Comparison of ENCODE assay signal across 8 cellular contexts in the genomic region with DNA sequence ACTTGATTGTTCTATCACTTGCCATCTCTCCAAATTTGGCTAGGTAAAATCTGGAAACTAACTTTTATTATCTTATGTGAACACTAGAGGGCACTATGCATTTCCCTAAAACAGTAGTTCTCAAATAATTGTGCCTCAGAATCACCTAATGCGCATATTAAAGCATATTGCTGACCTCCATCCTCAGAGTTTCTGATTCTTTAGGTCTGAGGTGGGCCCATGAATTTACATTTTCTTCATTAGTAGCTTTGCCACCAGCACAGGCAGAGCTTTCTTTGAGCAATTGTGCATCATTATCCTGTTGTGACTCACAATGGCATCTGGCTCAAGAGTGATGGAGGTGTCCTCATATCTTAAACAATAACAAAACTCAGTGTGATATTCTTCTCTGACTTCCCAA. TPM values are rescaled to one million over a fixed set of nuclear protein-coding genes. Genes with fewer than 3 reads are reported as not detected.
A peak's percentile ranks its signal among the peaks of the same experiment; 100 is the strongest.
DNase-seq lines count a peak whose midpoint lies in the region; TF ChIP-seq lines count a peak whose summit lies in the region.

No MANE protein-coding gene starts in this region.

- H3K9me2 ChIP-seq in Loucy (replicated peaks; ENCODE audit: low read depth, low read length), result no peaks in the 10 kb centered on the region

- no peak overlapping the region for H2AFZ ChIP-seq in Loucy (ENCODE audit: low read length)

- no peaks in the 10 kb centered on the region for H3F3A ChIP-seq in Loucy (ENCODE audit: low read depth)

- no peaks in the 10 kb centered on the region for H3K9me3 Mint-ChIP-seq in activated CD4-positive, alpha-beta memory T cell treated with anti-CD3 and anti-CD28 coated beads, Interleukin-2, amount 10 ng/mL, durations not matched to agents 7 days and 5 days

- CTCF ChIA-PET in activated CD4-positive, alpha-beta memory T cell treated with anti-CD3 and anti-CD28 coated beads, Interleukin-2, amount 10 ng/mL, durations not matched to agents 7 days and 5 days (lab: Charles Lee), result no interaction called here

- peak; percentile 70 for TF ChIP-seq CTCF in Loucy (conservative IDR thresholded peaks at IDR 0.05; ENCODE audit: low read length)

- H3K36me3 ChIP-seq in Loucy (ENCODE audit: insufficient read depth, low read length), result no peaks in the 10 kb centered on the region

- H3K27ac Mint-ChIP-seq in activated CD4-positive, alpha-beta memory T cell treated with anti-CD3 and anti-CD28 coated beads, Interleukin-2, amount 10 ng/mL, durations not matched to agents 7 days and 5 days, result no peak overlapping the region

- H4K20me1 ChIP-seq in Loucy (ENCODE audit: insufficient read depth, low read length, poor library complexity, severe bottlenecking), result no peaks in the 10 kb centered on the region

- no peaks in the 10 kb centered on the region for H3K79me2 ChIP-seq in Loucy (ENCODE audit: insufficient read depth, low read length)

- H3K9me3 ChIP-seq in Loucy (ENCODE audit: insufficient read depth, low read depth, low read length), result no peaks in the 10 kb centered on the region

- H3K4me3 Mint-ChIP-seq in activated CD4-positive, alpha-beta memory T cell treated with anti-CD3 and anti-CD28 coated beads, Interleukin-2, amount 10 ng/mL, durations not matched to agents 7 days and 5 days, result no peak overlapping the region

- no peaks in the 10 kb centered on the region for H3K4me1 ChIP-seq in Loucy (ENCODE audit: insufficient read depth, low read length, poor library complexity, severe bottlenecking)

- DNase-seq in NOMO-1 treated with DMSO at 0.1 percent for 48 hours (lab: John Stamatoyannopoulos, UW; ENCODE audit: unreplicated experiment) (peak; percentile 14), NOMO-1 treated with dmso at 0.1 percent for 144 hours (lab: John Stamatoyannopoulos, UW; ENCODE audit: unreplicated experiment) (no peak), amniotic epithelial cell (ENCODE audit: low read depth) (peak; percentile 53), medulla oblongata (ENCODE audit: extremely low spot score) (peak; percentile 16), germinal center (ENCODE audit: low spot score) (no peak)
- DNase-seq in stimulated activated naive CD4-positive, alpha-beta T cell treated with Interleukin-2 at 50 U/mL for 16 hours (lab: John Stamatoyannopoulos, UW), result no peak
- DNase-seq in activated CD4-positive, alpha-beta memory T cell treated with anti-CD3 and anti-CD28 coated beads, Interleukin-2, amount 10 ng/mL, durations not matched to agents 7 days and 5 days, result no peak

- H3K4me1 Mint-ChIP-seq in activated CD4-positive, alpha-beta memory T cell treated with anti-CD3 and anti-CD28 coated beads, Interleukin-2, amount 10 ng/mL, durations not matched to agents 7 days and 5 days, result no peaks in the 10 kb centered on the region

- POLR2A ChIA-PET in activated CD4-positive, alpha-beta memory T cell treated with anti-CD3 and anti-CD28 coated beads, Interleukin-2, amount 10 ng/mL, durations not matched to agents 7 days and 5 days (lab: Charles Lee), result no interaction called here

- no peaks in the 10 kb centered on the region for H3K27me3 ChIP-seq in Loucy (ENCODE audit: insufficient read depth, low read length, poor library complexity, severe bottlenecking)

- H3K4me2 ChIP-seq in Loucy (ENCODE audit: low read depth, low read length, poor library complexity, severe bottlenecking), result no peak overlapping the region

- no peak overlapping the region for H3K9ac ChIP-seq in Loucy (ENCODE audit: low read depth, low read length, poor library complexity, severe bottlenecking)

- H3K4me3 ChIP-seq in Loucy (ENCODE audit: low read length, poor library complexity, severe bottlenecking), result no peak overlapping the region

- H3K27me3 Mint-ChIP-seq in activated CD4-positive, alpha-beta memory T cell treated with anti-CD3 and anti-CD28 coated beads, Interleukin-2, amount 10 ng/mL, durations not matched to agents 7 days and 5 days, result no peaks in the 10 kb centered on the region

- no peaks in the 10 kb centered on the region for H3K36me3 Mint-ChIP-seq in activated CD4-positive, alpha-beta memory T cell treated with anti-CD3 and anti-CD28 coated beads, Interleukin-2, amount 10 ng/mL, durations not matched to agents 7 days and 5 days (ENCODE audit: low read depth)

RNA-seq across cellular contexts. Expression of a gene that starts 17.5 kb away (rescaled TPM):
- total RNA-seq in activated CD4-positive, alpha-beta memory T cell treated with anti-CD3 and anti-CD28 coated beads, Interleukin-2, amount 10 ng/mL, durations not matched to agents 7 days and 5 days, result not detected

Comparison
In these comparisons a context has a peak if more than half of its experiments do, and no peak if none do; other contexts are left out.
1. DNase-seq: peak in NOMO-1 treated with DMSO at 0.1 percent for 48 hours (single experiment), amniotic epithelial cell (single experiment) and medulla oblongata (single experiment); none in NOMO-1 treated with dmso at 0.1 percent for 144 hours (single experiment), stimulated activated naive CD4-positive, alpha-beta T cell treated with Interleukin-2 at 50 U/mL for 16 hours (single experiment), germinal center (single experiment) and activated CD4-positive, alpha-beta memory T cell treated with anti-CD3 and anti-CD28 coated beads, Interleukin-2, amount 10 ng/mL, durations not matched to agents 7 days and 5 days (single experiment).